Comparison of ENCODE assay signal across 24 cellular contexts in genomic region chr14:58665773-58666500, GRCh38.
"Had no signal": no experiment of that assay in that cellular context is flagged by ENCODE, and none has a peak within 500 bp of the region (broad histone marks: within the 10 kb centered on the region; RNA-seq: fewer than 3 reads in every experiment).

No MANE protein-coding gene starts in this region.

- H3K27ac Mint-ChIP-seq: activated naive CD8-positive, alpha-beta T cell treated with anti-CD3 and anti-CD28 coated beads, Interleukin-2, amount 10 ng/mL, durations not matched to agents 7 days and 5 days; endodermal cell; nephron; stimulated activated effector memory CD8-positive, alpha-beta T cell treated with anti-CD3 and anti-CD28 coated beads, Interleukin-12 subunit alpha, Interleukin-12 subunit beta, amount 100 ng/mL, for 72 hours; type B pancreatic cell had no signal

- ATAC-seq: gastrocnemius medialis; left ventricle myocardium superior; pancreas; stimulated activated effector memory CD8-positive, alpha-beta T cell treated with anti-CD3 and anti-CD28 coated beads, Interleukin-12 subunit alpha, Interleukin-12 subunit beta, amount 100 ng/mL, for 72 hours had no signal

- H3K27me3 ChIP-seq: gastrocnemius medialis, neutrophil, pancreas, testis had no signal

- H3K36me3 Mint-ChIP-seq: activated naive CD8-positive, alpha-beta T cell treated with anti-CD3 and anti-CD28 coated beads, Interleukin-2, amount 10 ng/mL, durations not matched to agents 7 days and 5 days; stimulated activated effector memory CD8-positive, alpha-beta T cell treated with anti-CD3 and anti-CD28 coated beads, Interleukin-12 subunit alpha, Interleukin-12 subunit beta, amount 100 ng/mL, for 72 hours; type B pancreatic cell had no signal

- H3K27ac ChIP-seq: esophagus squamous epithelium, gastrocnemius medialis, pancreas, skin epidermis, testis had no signal

- DNase-seq: activated CD4-positive, alpha-beta T cell treated with anti-CD3 and anti-CD28 coated beads for 1 hour; activated CD4-positive, alpha-beta T cell treated with anti-CD3 and anti-CD28 coated beads, Interleukin-2, amount 50 U/mL, for 4 hours; activated gamma-delta T cell treated with Interleukin-2 at 50 U/mL for 16 hours; activated naive CD8-positive, alpha-beta T cell treated with anti-CD3 and anti-CD28 coated beads, Interleukin-2, amount 10 ng/mL, durations not matched to agents 7 days and 5 days; amygdala; cortex of kidney; endodermal cell; esophagus squamous epithelium; gastrocnemius medialis; head of caudate nucleus; hypothalamus; left ventricle myocardium superior; mammary epithelial cell; pancreas; right cardiac atrium; stimulated activated CD4-positive, alpha-beta T cell treated with anti-CD3 and anti-CD28 coated beads, Interleukin-1b, Interleukin-23, amount 100 ng/mL, for 48 hours; T-helper 9 cell; testis had no signal

- H3K4me1 ChIP-seq: esophagus squamous epithelium, pancreas had no signal

- FAIRE-seq: bronchial epithelial cell, pancreas had no signal

- H3K9me3 Mint-ChIP-seq: activated naive CD8-positive, alpha-beta T cell treated with anti-CD3 and anti-CD28 coated beads, Interleukin-2, amount 10 ng/mL, durations not matched to agents 7 days and 5 days; endodermal cell; nephron; stimulated activated effector memory CD8-positive, alpha-beta T cell treated with anti-CD3 and anti-CD28 coated beads, Interleukin-12 subunit alpha, Interleukin-12 subunit beta, amount 100 ng/mL, for 72 hours; type B pancreatic cell had no signal

- H3K4me3 Mint-ChIP-seq: activated naive CD8-positive, alpha-beta T cell treated with anti-CD3 and anti-CD28 coated beads, Interleukin-2, amount 10 ng/mL, durations not matched to agents 7 days and 5 days; endodermal cell; nephron; stimulated activated effector memory CD8-positive, alpha-beta T cell treated with anti-CD3 and anti-CD28 coated beads, Interleukin-12 subunit alpha, Interleukin-12 subunit beta, amount 100 ng/mL, for 72 hours; type B pancreatic cell had no signal

- H3K9me3 ChIP-seq: esophagus squamous epithelium, gastrocnemius medialis, neutrophil, pancreas, testis had no signal

- H3K36me3 ChIP-seq: esophagus squamous epithelium, gastrocnemius medialis, neutrophil, pancreas had no signal

- H3K4me1 Mint-ChIP-seq: stimulated activated effector memory CD8-positive, alpha-beta T cell treated with anti-CD3 and anti-CD28 coated beads, Interleukin-12 subunit alpha, Interleukin-12 subunit beta, amount 100 ng/mL, for 72 hours had no signal

- H3K4me3 ChIP-seq: esophagus squamous epithelium, gastrocnemius medialis, pancreas, skin epidermis, testis had no signal
